25 cellular contexts compared by ENCODE assay signal in the genomic region with DNA sequence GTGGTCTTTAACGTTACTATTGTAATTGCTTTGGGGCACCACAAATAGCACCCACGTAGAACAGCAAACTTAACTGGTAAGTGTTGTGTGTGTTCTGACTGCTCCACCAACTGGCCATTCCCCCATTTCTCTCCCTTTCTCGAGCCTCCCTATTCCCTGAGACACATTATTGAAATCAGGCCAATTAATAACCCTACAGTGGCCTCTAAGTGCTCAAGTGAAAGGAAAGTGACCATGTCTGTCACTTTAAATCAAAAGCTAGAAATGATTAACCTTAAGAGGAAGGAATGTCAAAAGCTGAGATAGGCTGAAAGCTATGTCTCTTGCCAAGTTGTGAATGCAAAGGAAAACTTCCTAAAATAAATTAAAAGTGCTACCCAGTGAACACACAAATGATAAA. TPM values are rescaled to one million over a fixed set of nuclear protein-coding genes. Genes with fewer than 3 reads are reported as not detected.
A peak's percentile ranks its signal among the peaks of the same experiment; 100 is the strongest.
DNase-seq lines count a peak whose midpoint lies in the region; ATAC-seq, FAIRE-seq and TF ChIP-seq lines count a peak whose summit lies in the region.
"Had no signal": no experiment of that assay in that cellular context is flagged by ENCODE, and none has a peak within 500 bp of the region (broad histone marks: within the 10 kb centered on the region; RNA-seq: fewer than 3 reads in every experiment).

No MANE protein-coding gene starts in this region.

- DNase-seq in A549 (ENCODE audit: low read depth in 1 of 2, low spot score in 1 of 2) (no peak), SK-N-SH (no peak), hepatocyte (ENCODE audit: low spot score) (no peak), pancreas (peak in 1 of 6 donors; percentile 17), sigmoid colon (no peak), NCI-H1930 (lab: John Stamatoyannopoulos, UW) (no peak), esophagus muscularis mucosa (ENCODE audit: extremely low spot score) (no peak)
- DNase-seq: activated CD4-positive, CD25-positive, alpha-beta regulatory T cell; activated CD8-positive, alpha-beta T cell treated with anti-CD3 and anti-CD28 coated beads, Interleukin-2, amount 10 ng/mL, durations not matched to agents 7 days and 5 days; activated T-cell treated with anti-CD3 and anti-CD28 coated beads, Interleukin-2, amount 50 U/mL, for 48 hours; DMS153; HCEC 1CT; hippocampal formation; NCI-H1436 treated with DMSO at 0.1 percent for 48 hours; NCI-H774; nucleus accumbens; stimulated activated naive CD4-positive, alpha-beta T cell; tibial artery had no signal

- peaks cover 5% of the 10 kb centered on the region for H3F3A ChIP-seq in SK-N-SH (replicated peaks; ENCODE audit: insufficient read depth)

- H3K36me3 ChIP-seq in SK-N-SH (replicated peaks in 1 of 2; ENCODE audit: control insufficient read depth in 1 of 2, insufficient read depth in 2 of 2, low read length in 1 of 2) (no peaks in the 10 kb centered on the region), hepatocyte (replicated peaks; ENCODE audit: insufficient read depth, low read depth) (no peaks in the 10 kb centered on the region), pancreas (no peaks in the 10 kb centered on the region), sigmoid colon (no peaks in the 10 kb centered on the region), esophagus muscularis mucosa (no peaks in the 10 kb centered on the region)
- H3K36me3 ChIP-seq: tibial artery had no signal

- no peaks in the 10 kb centered on the region for H3K9me2 ChIP-seq in SK-N-SH
- H3K9me2 ChIP-seq in hepatocyte (replicated peaks; ENCODE audit: insufficient read depth), result no peaks in the 10 kb centered on the region

- POLR2A ChIA-PET in A549 (lab: Yijun Ruan, JAX) (no interaction called here), SK-N-SH (lab: Yijun Ruan, JAX) (no interaction called here)

- no peak for TF ChIP-seq POLR2A in A549 (IDR thresholded peaks at IDR 0.05; ENCODE audit: low read length)
- TF ChIP-seq POLR2A in sigmoid colon (IDR thresholded peaks at IDR 0.05), result no peak
- TF ChIP-seq POLR2A in esophagus muscularis mucosa (IDR thresholded peaks at IDR 0.05; ENCODE audit: low read depth), result no peak

- 60% methylated on average over 3 of the region's 3 CpGs for WGBS in A549 (ENCODE audit: missing lambda C conversion rate)
- WGBS in SK-N-SH (ENCODE audit: low lambda C conversion rate), result 80% methylated on average over 3 of the region's 3 CpGs
- 68% methylated on average over 3 of the region's 3 CpGs for WGBS in hepatocyte (ENCODE audit: low lambda C conversion rate, missing lambda C conversion rate)
- 5 to 7% methylated on average over 3 of the region's 3 CpGs for WGBS in pancreas, 2 donors
- WGBS in sigmoid colon, 2 donors, result 17 to 56% methylated on average over 3 of the region's 3 CpGs
- 51% methylated on average over 3 of the region's 3 CpGs for WGBS in esophagus muscularis mucosa

- intact Hi-C loops in pancreas (cut with DNase I) (no loop called here), sigmoid colon (cut with DNase I) (no loop called here), esophagus muscularis mucosa (cut with DNase I) (no loop called here)

- H3K27me3 ChIP-seq in SK-N-SH (ENCODE audit: insufficient read depth), result no peaks in the 10 kb centered on the region
- H3K27me3 ChIP-seq in hepatocyte, result no peaks in the 10 kb centered on the region
- no peaks in the 10 kb centered on the region for H3K27me3 ChIP-seq in pancreas
- no peaks in the 10 kb centered on the region for H3K27me3 ChIP-seq in sigmoid colon
- no peaks in the 10 kb centered on the region for H3K27me3 ChIP-seq in esophagus muscularis mucosa
- H3K27me3 ChIP-seq: tibial artery had no signal

- H3K4me3 Mint-ChIP-seq in stimulated activated memory B cell treated with anti-CD40 and anti-IgM and Interleukin-4, amounts not matched to agents 10 μg/mL and 1 μg/mL and 100 μg/mL, for 72 hours, result no peak overlapping the region
- H3K4me3 Mint-ChIP-seq: activated CD8-positive, alpha-beta T cell treated with anti-CD3 and anti-CD28 coated beads, Interleukin-2, amount 10 ng/mL, durations not matched to agents 7 days and 5 days had no signal

- no peak for TF ChIP-seq EP300 in A549 (IDR thresholded peaks at IDR 0.05)
- no peak for TF ChIP-seq EP300 in SK-N-SH (IDR thresholded peaks at IDR 0.05; ENCODE audit: borderline replicate concordance in 1 of 2, low read depth in 1 of 2, low read length in 1 of 2)
- TF ChIP-seq EP300 in sigmoid colon (IDR thresholded peaks at IDR 0.05), result no peak
- no peak for TF ChIP-seq EP300 in esophagus muscularis mucosa (IDR thresholded peaks at IDR 0.05)

- H3K27ac ChIP-seq in A549 (no peak overlapping the region), SK-N-SH (ENCODE audit: low read depth in 2 of 2, low read length in 1 of 2) (no peak overlapping the region), hepatocyte (peak overlapping the region; percentile 48), pancreas (peak overlapping the region; percentile 13 to 69 (median 42)), sigmoid colon (no peak overlapping the region), esophagus muscularis mucosa (replicated peaks in 1 of 4) (no peak overlapping the region)
- H3K27ac ChIP-seq: C4-2B, tibial artery had no signal

- H4K20me1 ChIP-seq in SK-N-SH (ENCODE audit: insufficient read depth), result no peaks in the 10 kb centered on the region
- H4K20me1 ChIP-seq in hepatocyte (ENCODE audit: insufficient read depth, poor library complexity, severe bottlenecking), result peaks cover 3% of the 10 kb centered on the region

- no peak for TF ChIP-seq CTCF in A549 (IDR thresholded peaks at IDR 0.05)
- no peak for TF ChIP-seq CTCF in SK-N-SH (IDR thresholded peaks at IDR 0.05)
- no peak for TF ChIP-seq CTCF in hepatocyte (IDR thresholded peaks at IDR 0.05; ENCODE audit: poor library complexity)
- TF ChIP-seq CTCF in pancreas (IDR thresholded peaks at IDR 0.05), result no peak
- TF ChIP-seq CTCF in sigmoid colon (IDR thresholded peaks at IDR 0.05), result no peak
- TF ChIP-seq CTCF in esophagus muscularis mucosa (IDR thresholded peaks at IDR 0.05), result no peak

- no peak overlapping the region for H3K4me3 ChIP-seq in A549
- H3K4me3 ChIP-seq in SK-N-SH (ENCODE audit: low read depth in 2 of 2, low read length in 1 of 2), result no peak overlapping the region
- no peak overlapping the region for H3K4me3 ChIP-seq in hepatocyte
- H3K4me3 ChIP-seq in pancreas, result no peak overlapping the region
- H3K4me3 ChIP-seq in sigmoid colon, result no peak overlapping the region
- H3K4me3 ChIP-seq in esophagus muscularis mucosa, result no peak overlapping the region
- H3K4me3 ChIP-seq: tibial artery had no signal

- H3K27ac Mint-ChIP-seq in stimulated activated memory B cell treated with anti-CD40 and anti-IgM and Interleukin-4, amounts not matched to agents 10 μg/mL and 1 μg/mL and 100 μg/mL, for 72 hours, result no peak overlapping the region
- H3K27ac Mint-ChIP-seq: activated CD8-positive, alpha-beta T cell treated with anti-CD3 and anti-CD28 coated beads, Interleukin-2, amount 10 ng/mL, durations not matched to agents 7 days and 5 days; activated naive CD4-positive, alpha-beta T cell treated with anti-CD3 and anti-CD28 coated beads, Interleukin-2, amount 50 U/mL, for 72 hours had no signal

- no peaks in the 10 kb centered on the region for H3K27me3 Mint-ChIP-seq in stimulated activated memory B cell treated with anti-CD40 and anti-IgM and Interleukin-4, amounts not matched to agents 10 μg/mL and 1 μg/mL and 100 μg/mL, for 72 hours

- H2AFZ ChIP-seq in SK-N-SH (ENCODE audit: low read depth) (no peak overlapping the region), hepatocyte (no peak overlapping the region)

- FAIRE-seq in A549 (lab: Jason Lieb, UNC), result no peak
- no peak for FAIRE-seq in pancreas (lab: Jason Lieb, UNC)
- FAIRE-seq: astrocyte, endometrium, GM12891, keratinocyte had no signal

- H3K4me1 Mint-ChIP-seq in stimulated activated memory B cell treated with anti-CD40 and anti-IgM and Interleukin-4, amounts not matched to agents 10 μg/mL and 1 μg/mL and 100 μg/mL, for 72 hours, result peaks cover 27% of the 10 kb centered on the region

- TF ChIP-seq RAD21 in A549 (conservative IDR thresholded peaks at IDR 0.05 in 1 of 2, IDR thresholded peaks at IDR 0.05 in 1 of 2) (no peak), SK-N-SH (IDR thresholded peaks at IDR 0.05; ENCODE audit: low read length) (no peak)

- H3K4me1 ChIP-seq in A549 (peaks cover 7% of the 10 kb centered on the region; the same call in 2 of the 3 replicates), SK-N-SH (ENCODE audit: control insufficient read depth in 1 of 2, insufficient read depth in 2 of 2, low read depth in 1 of 2, low read length in 1 of 2) (peaks cover 4 to 5% of the 10 kb centered on the region in 2 experiments; a peak in 2 of 4 replicates), hepatocyte (ENCODE audit: insufficient read depth) (peaks cover 17% of the 10 kb centered on the region), pancreas (peaks cover 26 to 51% (median 40%) of the 10 kb centered on the region in 3 donors), sigmoid colon (peaks cover 0 to 15% (median 14%) of the 10 kb centered on the region in 4 donors), esophagus muscularis mucosa (peaks cover 36 to 48% (median 40%) of the 10 kb centered on the region in 4 donors)

- H3K9me3 ChIP-seq in A549 (no peaks in the 10 kb centered on the region), SK-N-SH (no peaks in the 10 kb centered on the region), hepatocyte (ENCODE audit: low read depth) (no peaks in the 10 kb centered on the region), pancreas (no peaks in the 10 kb centered on the region), sigmoid colon (no peaks in the 10 kb centered on the region), esophagus muscularis mucosa (no peaks in the 10 kb centered on the region)
- H3K9me3 ChIP-seq: tibial artery had no signal

- H3K4me2 ChIP-seq in A549 (peak overlapping the region; percentile 29; the same call in 2 of the 3 replicates), SK-N-SH (no peak overlapping the region), hepatocyte (peak overlapping the region; percentile 49)

- ATAC-seq in A549 (no peak), pancreas (peak; percentile 86 to 91 (median 88))
- ATAC-seq in stimulated activated memory B cell treated with anti-CD40 and anti-IgM and Interleukin-4, amounts not matched to agents 10 μg/mL and 1 μg/mL and 100 μg/mL, for 72 hours, result no peak
- ATAC-seq: activated CD8-positive, alpha-beta T cell treated with anti-CD3 and anti-CD28 coated beads, Interleukin-2, amount 10 ng/mL, durations not matched to agents 7 days and 5 days; activated naive CD4-positive, alpha-beta T cell treated with anti-CD3 and anti-CD28 coated beads, Interleukin-2, amount 50 U/mL, for 72 hours had no signal

- CTCF ChIA-PET in A549 (lab: Yijun Ruan, JAX), result interaction anchor here (0.7 to 2.0 kb wide), 4 partner anchors 16 to 253 kb away, joined by 3 to 6 read pairs (median 5); no protein-coding TSS in a partner anchor
- CTCF ChIA-PET in SK-N-SH (lab: Yijun Ruan, JAX), result interaction anchor here (1.4 to 2.1 kb wide), 5 partner anchors 17 to 85 kb away, joined by 3 to 8 read pairs (median 6); no protein-coding TSS in a partner anchor

- no peak overlapping the region for H3K9ac ChIP-seq in SK-N-SH

- H3K79me2 ChIP-seq in SK-N-SH (ENCODE audit: insufficient read depth), result peaks cover 5% of the 10 kb centered on the region
- H3K79me2 ChIP-seq in hepatocyte, result peaks cover 80% of the 10 kb centered on the region

- no peaks in the 10 kb centered on the region for H3K9me3 Mint-ChIP-seq in stimulated activated memory B cell treated with anti-CD40 and anti-IgM and Interleukin-4, amounts not matched to agents 10 μg/mL and 1 μg/mL and 100 μg/mL, for 72 hours
- H3K9me3 Mint-ChIP-seq: activated naive CD4-positive, alpha-beta T cell treated with anti-CD3 and anti-CD28 coated beads, Interleukin-2, amount 50 U/mL, for 72 hours had no signal

- no peaks in the 10 kb centered on the region for H3K36me3 Mint-ChIP-seq in stimulated activated memory B cell treated with anti-CD40 and anti-IgM and Interleukin-4, amounts not matched to agents 10 μg/mL and 1 μg/mL and 100 μg/mL, for 72 hours
- H3K36me3 Mint-ChIP-seq: activated naive CD4-positive, alpha-beta T cell treated with anti-CD3 and anti-CD28 coated beads, Interleukin-2, amount 50 U/mL, for 72 hours had no signal

RNA-seq across cellular contexts. Expression of gene PPP1R13B, which starts 22.3 kb away (rescaled TPM):
- polyA plus RNA-seq in A549 (2011; rRNA removed) (2.2 TPM in 2 replicates), A549 (2017; fragmentation: RNase III; extraction: RNeasy Plus Mini Kit Qiagen cat#74134 plus additional on column Dnase treatment) (2.7 to 3.6 TPM (median 2.8 TPM) in 3 replicates), SK-N-SH (2012; rRNA removed) (5.1 and 5.7 TPM in 2 replicates), hepatocyte (20.2 and 20.3 TPM in 2 replicates), pancreas (10 to 100 TPM; 31.4 to 33.8 TPM), sigmoid colon (10 to 100 TPM in 1 of 3 donors, 1 to 10 TPM in 2; 9.6 to 26.9 (median 9.9) TPM)
- 3.8 and 4.0 TPM in 2 replicates for polyA plus RNA-seq in A549 (2012; cell fraction: cytosol; rRNA removed)
- polyA plus RNA-seq in A549 (2012; cell fraction: nucleus; rRNA removed), result 19.7 and 20.3 TPM in 2 replicates
- 4.8 and 8.6 TPM in 2 replicates for polyA minus RNA-seq in A549 (2011; rRNA and poly(A)+ RNA removed)
- polyA plus RNA-seq in SK-N-SH (2012; cell fraction: cytosol; rRNA removed), result 2.6 and 3.9 TPM in 2 replicates
- 31.2 and 31.8 TPM in 2 replicates for polyA plus RNA-seq in SK-N-SH (2012; cell fraction: nucleus; rRNA removed)
- total RNA-seq in hepatocyte (8.1 and 9.4 TPM in 2 replicates), pancreas (10 to 100 TPM; 20.9 to 33.9 (median 24.5) TPM), sigmoid colon (10 to 100 TPM in 2 of 4 donors, 1 to 10 TPM in 2; 8.6 to 10.5 (median 10.1) TPM), esophagus muscularis mucosa (10 to 100 TPM; 19.9 to 25.2 (median 23.6) TPM)

Comparison
In these comparisons a context has a peak if more than half of its experiments do, and no peak if none do; other contexts are left out.
1. ATAC-seq: peak in pancreas (4 of 4); none in A549 (0 of 2) and stimulated activated memory B cell treated with anti-CD40 and anti-IgM and Interleukin-4, amounts not matched to agents 10 μg/mL and 1 μg/mL and 100 μg/mL, for 72 hours (single experiment).
2. H3K27ac ChIP-seq: peak in hepatocyte (single experiment) and pancreas (4 of 4); none in A549 (0 of 2), SK-N-SH (0 of 2), sigmoid colon (0 of 4) and esophagus muscularis mucosa (0 of 4).
3. Of the 12 proteins assayed by ChIP-seq in both A549 and SK-N-SH: peak only in A549: none; only in SK-N-SH: PBX3; in both: none; in neither: 11.